In the genomic region with DNA sequence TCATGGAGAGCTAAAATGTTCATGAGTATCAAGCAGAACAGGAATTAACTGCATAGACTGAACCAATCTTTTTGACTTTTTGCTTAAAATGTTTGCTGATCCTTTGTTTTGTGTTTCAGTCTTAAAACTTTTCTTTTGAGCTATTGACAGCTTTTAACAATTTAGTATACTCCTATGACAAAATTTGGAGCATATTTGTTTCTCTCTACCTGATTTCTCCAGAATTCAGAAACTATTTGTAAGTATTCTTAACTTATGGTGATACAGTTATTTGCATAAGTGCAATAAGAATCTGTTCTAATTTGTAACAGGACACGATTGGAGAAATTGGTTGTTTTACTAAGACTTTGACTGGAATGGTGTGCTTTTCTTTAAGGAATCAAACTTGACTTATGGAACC, we compare ENCODE assay signal across 8 cellular contexts. TPM values are rescaled to one million over a fixed set of nuclear protein-coding genes. Genes with fewer than 3 reads are reported as not detected.
"Had no signal": no experiment of that assay in that cellular context is flagged by ENCODE, and none has a peak within 500 bp of the region (broad histone marks: within the 10 kb centered on the region; RNA-seq: fewer than 3 reads in every experiment).

No MANE protein-coding gene starts in this region.

RNA-seq across cellular contexts. Expression of gene MB, which starts 49.6 kb away (rescaled TPM):
- total RNA-seq: OCI-LY7, SK-MEL-5 had no signal

RNA-seq across cellular contexts. Expression of gene APOL5, which starts 51.0 kb away (rescaled TPM):
- total RNA-seq: M059J, NCI-H460, PC-9, Right ventricle myocardium inferior, RPMI7951, SJCRH30, SK-MEL-5 had no signal
